In the genomic region with DNA sequence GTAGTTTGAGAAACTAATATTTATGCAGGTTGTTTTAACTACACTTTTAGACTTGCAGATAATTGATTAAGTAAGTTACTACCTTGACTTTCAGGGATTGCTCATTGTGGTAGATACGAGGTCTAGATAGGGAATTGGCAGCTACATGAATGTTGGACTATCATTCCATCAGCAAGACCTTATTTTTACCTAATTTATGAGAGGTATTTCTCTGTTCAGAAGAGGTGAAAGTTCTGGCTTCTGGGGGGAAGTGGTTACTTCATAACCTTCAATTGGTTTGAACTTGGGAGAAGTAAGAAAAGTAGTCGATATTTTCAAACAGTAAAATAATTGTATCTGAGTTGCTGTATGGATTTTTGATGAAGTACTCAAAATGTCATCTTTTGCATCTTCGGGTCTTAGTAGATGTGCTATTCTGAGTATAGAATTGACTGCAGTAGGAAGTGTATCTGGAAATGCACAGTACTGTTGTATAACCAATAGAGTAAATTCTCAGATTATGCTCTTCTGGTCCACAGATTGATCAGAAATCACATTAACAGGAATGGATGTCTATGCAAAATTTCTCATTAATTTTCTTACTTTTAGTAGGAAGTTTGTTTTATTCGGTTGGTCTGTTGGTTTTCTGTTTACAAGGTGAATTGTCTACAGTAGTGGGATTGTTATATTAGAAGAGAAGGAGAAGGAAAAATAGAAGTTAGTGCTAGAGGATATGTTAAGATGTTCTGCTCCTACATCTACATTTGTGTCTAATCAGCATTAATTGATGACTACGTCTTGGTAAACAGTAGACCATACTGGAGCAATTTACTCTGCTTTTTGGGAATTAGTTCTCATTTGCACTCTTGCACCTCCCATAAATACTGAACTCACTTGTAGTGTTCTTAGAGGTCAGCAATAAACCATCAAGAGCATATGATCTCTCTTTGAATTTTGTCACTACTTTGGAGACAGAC, we compare ENCODE assay signal across 1 cellular context.
TF ChIP-seq lines count a peak whose summit lies in the region.

No MANE protein-coding gene starts in this region.

TF ChIP-seq in SK-N-SH, 30 proteins besides CTCF, POLR2A, EP300 and RAD21 (continued from another document):
- TF ChIP-seq, protein P1, sequence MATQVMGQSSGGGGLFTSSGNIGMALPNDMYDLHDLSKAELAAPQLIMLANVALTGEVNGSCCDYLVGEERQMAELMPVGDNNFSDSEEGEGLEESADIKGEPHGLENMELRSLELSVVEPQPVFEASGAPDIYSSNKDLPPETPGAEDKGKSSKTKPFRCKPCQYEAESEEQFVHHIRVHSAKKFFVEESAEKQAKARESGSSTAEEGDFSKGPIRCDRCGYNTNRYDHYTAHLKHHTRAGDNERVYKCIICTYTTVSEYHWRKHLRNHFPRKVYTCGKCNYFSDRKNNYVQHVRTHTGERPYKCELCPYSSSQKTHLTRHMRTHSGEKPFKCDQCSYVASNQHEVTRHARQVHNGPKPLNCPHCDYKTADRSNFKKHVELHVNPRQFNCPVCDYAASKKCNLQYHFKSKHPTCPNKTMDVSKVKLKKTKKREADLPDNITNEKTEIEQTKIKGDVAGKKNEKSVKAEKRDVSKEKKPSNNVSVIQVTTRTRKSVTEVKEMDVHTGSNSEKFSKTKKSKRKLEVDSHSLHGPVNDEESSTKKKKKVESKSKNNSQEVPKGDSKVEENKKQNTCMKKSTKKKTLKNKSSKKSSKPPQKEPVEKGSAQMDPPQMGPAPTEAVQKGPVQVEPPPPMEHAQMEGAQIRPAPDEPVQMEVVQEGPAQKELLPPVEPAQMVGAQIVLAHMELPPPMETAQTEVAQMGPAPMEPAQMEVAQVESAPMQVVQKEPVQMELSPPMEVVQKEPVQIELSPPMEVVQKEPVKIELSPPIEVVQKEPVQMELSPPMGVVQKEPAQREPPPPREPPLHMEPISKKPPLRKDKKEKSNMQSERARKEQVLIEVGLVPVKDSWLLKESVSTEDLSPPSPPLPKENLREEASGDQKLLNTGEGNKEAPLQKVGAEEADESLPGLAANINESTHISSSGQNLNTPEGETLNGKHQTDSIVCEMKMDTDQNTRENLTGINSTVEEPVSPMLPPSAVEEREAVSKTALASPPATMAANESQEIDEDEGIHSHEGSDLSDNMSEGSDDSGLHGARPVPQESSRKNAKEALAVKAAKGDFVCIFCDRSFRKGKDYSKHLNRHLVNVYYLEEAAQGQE (IDR thresholded peaks at IDR 0.05; ENCODE audit: low read depth, low read length): no peak
- TF ChIP-seq USF1 (IDR thresholded peaks at IDR 0.05; ENCODE audit: borderline replicate concordance, low read depth): no peak
- no peak for TF ChIP-seq TEAD4 (IDR thresholded peaks at IDR 0.05; ENCODE audit: borderline replicate concordance, insufficient read depth)
